ENCODE assay signal across 19 cellular contexts in genomic region chr2:113907297-113907696, GRCh38. TPM values are rescaled to one million over a fixed set of nuclear protein-coding genes. Genes with fewer than 3 reads are reported as not detected.
A peak's percentile ranks its signal among the peaks of the same experiment; 100 is the strongest.
DNase-seq lines count a peak whose midpoint lies in the region; ATAC-seq, FAIRE-seq and TF ChIP-seq lines count a peak whose summit lies in the region.
"Had no signal": no experiment of that assay in that cellular context is flagged by ENCODE, and none has a peak within 500 bp of the region (broad histone marks: within the 10 kb centered on the region; RNA-seq: fewer than 3 reads in every experiment).

No MANE protein-coding gene starts in this region.

- H3K27ac ChIP-seq in CD8-positive, alpha-beta T cell (ENCODE audit: low read depth, low read length): no peak overlapping the region
- no peak overlapping the region for H3K27ac ChIP-seq in K562 (ENCODE audit: extremely low read depth, low read depth, low read length)
- H3K27ac ChIP-seq: C4-2B, PC-9 had no signal

- TF ChIP-seq RAD21 in K562 (CRISPR knock-in tag; conservative IDR thresholded peaks at IDR 0.05 in 1 of 2, IDR thresholded peaks at IDR 0.05 in 1 of 2): no peak

- H3K4me3 ChIP-seq in CD8-positive, alpha-beta T cell (ENCODE audit: low read depth, low read length): no peak overlapping the region
- H3K4me3 ChIP-seq in K562: no peak overlapping the region
- H3K4me3 ChIP-seq: PC-9 had no signal

- peaks cover 100% of the 10 kb centered on the region for H3K79me2 ChIP-seq in K562 (ENCODE audit: control insufficient read depth, insufficient read depth, low read length)

- intact Hi-C loops in activated CD4-positive, alpha-beta memory T cell treated with anti-CD3 and anti-CD28 coated beads for 36 hours (cut with micrococcal nuclease): no loop called here
- intact Hi-C loops in CD8-positive, alpha-beta T cell (cut with DNase I, micrococcal nuclease): no loop called here
- intact Hi-C loops in K562 (cut with micrococcal nuclease): no loop called here

- no TSS peak for BruUV-seq in K562 (replicated peaks; lab: Mats Ljungman, UMichigan)

- H3K27me3 ChIP-seq in CD8-positive, alpha-beta T cell (ENCODE audit: insufficient read depth, low read length): no peaks in the 10 kb centered on the region
- no peaks in the 10 kb centered on the region for H3K27me3 ChIP-seq in K562 (ENCODE audit: control insufficient read depth in 2 of 2, insufficient read depth in 2 of 2, low read length in 2 of 2)

- H3K9me3 ChIP-seq in CD8-positive, alpha-beta T cell (ENCODE audit: low read length): no peaks in the 10 kb centered on the region
- H3K9me3 ChIP-seq in K562 (replicated peaks; ENCODE audit: control insufficient read depth, insufficient read depth, low read depth, low read length): no peaks in the 10 kb centered on the region

- no peak for TF ChIP-seq CTCF in CD8-positive, alpha-beta T cell (IDR thresholded peaks at IDR 0.05)
- TF ChIP-seq CTCF in K562 (IDR thresholded peaks at IDR 0.05 in 2 of 3, conservative IDR thresholded peaks at IDR 0.05 in 1 of 3; ENCODE audit: insufficient read depth in 2 of 3, low read depth in 1 of 3, low read length in 3 of 3): no peak

- H3K36me3 ChIP-seq in CD8-positive, alpha-beta T cell (ENCODE audit: insufficient read depth, low read length): no peaks in the 10 kb centered on the region
- peaks cover 16% of the 10 kb centered on the region; the same call in 2 of the 3 replicates for H3K36me3 ChIP-seq in K562 (ENCODE audit: control insufficient read depth, insufficient read depth, low read length)

- CTCF ChIA-PET in activated CD4-positive, alpha-beta memory T cell treated with anti-CD3 and anti-CD28 coated beads for 36 hours (lab: Charles Lee): interaction anchor here (0.7 to 1.2 kb wide), 3 partner anchors 13 to 29 kb away, joined by 3 to 4 read pairs (median 3); no protein-coding TSS in a partner anchor
- CTCF ChIA-PET in activated CD4-positive, alpha-beta memory T cell treated with anti-CD3 and anti-CD28 coated beads, Interleukin-2, amount 10 ng/mL, durations not matched to agents 7 days and 5 days (lab: Charles Lee): interaction anchor here (0.9 kb wide), 1 partner anchor 52 kb away, joined by 4 read pairs; no protein-coding TSS in a partner anchor
- CTCF ChIA-PET in CD8-positive, alpha-beta T cell (lab: Charles Lee): interaction anchor here (1.2 kb wide), 1 partner anchor 11 kb away, joined by 4 read pairs; no protein-coding TSS in a partner anchor
- CTCF ChIA-PET in K562 (lab: Yijun Ruan, JAX; ENCODE audit: low intra/inter-chr PET ratio): no interaction called here

- H3K9me1 ChIP-seq in K562 (ENCODE audit: control insufficient read depth, insufficient read depth, low read length): no peaks in the 10 kb centered on the region

- H3K27ac Mint-ChIP-seq in activated CD4-positive, alpha-beta memory T cell treated with anti-CD3 and anti-CD28 coated beads for 36 hours: peak overlapping the region; percentile 74
- no peak overlapping the region for H3K27ac Mint-ChIP-seq in activated CD4-positive, alpha-beta memory T cell treated with anti-CD3 and anti-CD28 coated beads, Interleukin-2, amount 10 ng/mL, durations not matched to agents 7 days and 5 days
- H3K27ac Mint-ChIP-seq in CD8-positive, alpha-beta T cell: peak overlapping the region; percentile 79
- H3K27ac Mint-ChIP-seq in memory B cell: peak overlapping the region; percentile 62

- peaks cover 10% of the 10 kb centered on the region; the same call in 1 of the 2 replicates for H4K20me1 ChIP-seq in K562 (replicated peaks; ENCODE audit: control insufficient read depth, insufficient read depth, low read length)

- no peak for DNase-seq in activated CD4-positive, alpha-beta memory T cell treated with anti-CD3 and anti-CD28 coated beads for 36 hours
- DNase-seq in activated CD4-positive, alpha-beta memory T cell treated with anti-CD3 and anti-CD28 coated beads, Interleukin-2, amount 10 ng/mL, durations not matched to agents 7 days and 5 days: no peak
- no peak for DNase-seq in CD8-positive, alpha-beta T cell
- DNase-seq in K562 (ENCODE audit: extremely low read depth in 1 of 4, low spot score in 3 of 4): no peak
- DNase-seq in memory B cell (ENCODE audit: low spot score in 2 of 2): no peak
- no peak for DNase-seq in mucosa of gallbladder (ENCODE audit: low spot score)
- no peak for DNase-seq in NCI-H2081 (lab: John Stamatoyannopoulos, UW)
- DNase-seq in NCI-H524 treated with DMSO at 0.1 percent for 48 hours (lab: John Stamatoyannopoulos, UW): no peak
- DNase-seq: 8988T, DMS 273 treated with DMSO at 0.1 percent for 48 hours, H7, Karpas-422, MM.1S, NCI-H1105, NCI-H187, NCI-H446 treated with DMSO at 0.1 percent for 48 hours, NCI-H774, PC-9 had no signal

- WGBS in K562 (ENCODE audit: insufficient coverage, low coverage, missing lambda C conversion rate): 73% methylated on average over 2 of the region's 2 CpGs

- in situ Hi-C loops in K562 (cut with MboI): no loop called here

- peaks cover 85% of the 10 kb centered on the region for H3K4me1 Mint-ChIP-seq in activated CD4-positive, alpha-beta memory T cell treated with anti-CD3 and anti-CD28 coated beads for 36 hours (ENCODE audit: low read depth)
- peaks cover 78% of the 10 kb centered on the region for H3K4me1 Mint-ChIP-seq in activated CD4-positive, alpha-beta memory T cell treated with anti-CD3 and anti-CD28 coated beads, Interleukin-2, amount 10 ng/mL, durations not matched to agents 7 days and 5 days
- H3K4me1 Mint-ChIP-seq in CD8-positive, alpha-beta T cell (ENCODE audit: low read depth): peaks cover 86% of the 10 kb centered on the region
- H3K4me1 Mint-ChIP-seq in memory B cell: peaks cover 58% of the 10 kb centered on the region

- TF ChIP-seq POLR2A in K562 (conservative IDR thresholded peaks at IDR 0.05): no peak

- POLR2A ChIA-PET in activated CD4-positive, alpha-beta memory T cell treated with anti-CD3 and anti-CD28 coated beads for 36 hours (lab: Charles Lee): interaction anchor here (2.4 kb wide), 1 partner anchor 14 kb away, joined by 7 read pairs; no protein-coding TSS in a partner anchor
- POLR2A ChIA-PET in activated CD4-positive, alpha-beta memory T cell treated with anti-CD3 and anti-CD28 coated beads, Interleukin-2, amount 10 ng/mL, durations not matched to agents 7 days and 5 days (lab: Charles Lee): interaction anchor here (0.8 to 1.8 kb wide), 4 partner anchors 10 to 46 kb away, joined by 3 to 10 read pairs (median 4); partner anchors contain the start of gene ACTR3
- POLR2A ChIA-PET in CD8-positive, alpha-beta T cell (lab: Charles Lee): no interaction called here
- POLR2A ChIA-PET in K562 (lab: Yijun Ruan, JAX): interaction anchor here (0.6 to 3.5 kb wide), 8 partner anchors 8 to 150 kb away, joined by 3 to 39 read pairs (median 4); partner anchors contain the start of genes ACTR3 and SLC35F5

- H2AFZ ChIP-seq in K562 (ENCODE audit: low read depth, low read length): no peak overlapping the region
- H2AFZ ChIP-seq: PC-9 had no signal

- no peak for TF ChIP-seq EP300 in K562 (IDR thresholded peaks at IDR 0.05; ENCODE audit: low read length)

- H3K4me1 ChIP-seq in CD8-positive, alpha-beta T cell (ENCODE audit: insufficient read depth, low read length): peaks cover 60% of the 10 kb centered on the region
- H3K4me1 ChIP-seq in K562 (replicated peaks in 1 of 2; ENCODE audit: control insufficient read depth in 2 of 2, insufficient read depth in 2 of 2, low read length in 2 of 2): peaks cover 14 to 15% of the 10 kb centered on the region in 2 experiments; a peak in 4 of 5 replicates

- H3K4me3 Mint-ChIP-seq in activated CD4-positive, alpha-beta memory T cell treated with anti-CD3 and anti-CD28 coated beads for 36 hours: no peak overlapping the region
- no peak overlapping the region for H3K4me3 Mint-ChIP-seq in activated CD4-positive, alpha-beta memory T cell treated with anti-CD3 and anti-CD28 coated beads, Interleukin-2, amount 10 ng/mL, durations not matched to agents 7 days and 5 days
- H3K4me3 Mint-ChIP-seq in CD8-positive, alpha-beta T cell: peak overlapping the region; percentile 43
- H3K4me3 Mint-ChIP-seq in memory B cell: peak overlapping the region; percentile 12

- H3K4me2 ChIP-seq in K562 (ENCODE audit: insufficient read depth, low read length): no peak overlapping the region
- H3K4me2 ChIP-seq: PC-9 had no signal

- no peaks in the 10 kb centered on the region for H3K27me3 Mint-ChIP-seq in activated CD4-positive, alpha-beta memory T cell treated with anti-CD3 and anti-CD28 coated beads for 36 hours
- no peaks in the 10 kb centered on the region for H3K27me3 Mint-ChIP-seq in activated CD4-positive, alpha-beta memory T cell treated with anti-CD3 and anti-CD28 coated beads, Interleukin-2, amount 10 ng/mL, durations not matched to agents 7 days and 5 days
- no peaks in the 10 kb centered on the region for H3K27me3 Mint-ChIP-seq in CD8-positive, alpha-beta T cell (ENCODE audit: low read depth)
- H3K27me3 Mint-ChIP-seq in memory B cell: no peaks in the 10 kb centered on the region

- ATAC-seq in CD8-positive, alpha-beta T cell: no peak
- ATAC-seq in K562 (peak; percentile 11), memory B cell (ENCODE audit: low read depth) (no peak)

- H3K9ac ChIP-seq in K562 (ENCODE audit: insufficient read depth in 1 of 2, low read depth in 2 of 2, low read length in 2 of 2): no peak overlapping the region; a peak in 1 of 4 replicates

- FAIRE-seq in K562 (lab: Jason Lieb, UNC): no peak

- peaks cover 2% of the 10 kb centered on the region for H3K9me3 Mint-ChIP-seq in activated CD4-positive, alpha-beta memory T cell treated with anti-CD3 and anti-CD28 coated beads for 36 hours
- peaks cover 2% of the 10 kb centered on the region for H3K9me3 Mint-ChIP-seq in activated CD4-positive, alpha-beta memory T cell treated with anti-CD3 and anti-CD28 coated beads, Interleukin-2, amount 10 ng/mL, durations not matched to agents 7 days and 5 days
- no peaks in the 10 kb centered on the region for H3K9me3 Mint-ChIP-seq in CD8-positive, alpha-beta T cell
- peaks cover 3% of the 10 kb centered on the region for H3K9me3 Mint-ChIP-seq in memory B cell

- peaks cover 26% of the 10 kb centered on the region for H3K36me3 Mint-ChIP-seq in activated CD4-positive, alpha-beta memory T cell treated with anti-CD3 and anti-CD28 coated beads for 36 hours
- H3K36me3 Mint-ChIP-seq in activated CD4-positive, alpha-beta memory T cell treated with anti-CD3 and anti-CD28 coated beads, Interleukin-2, amount 10 ng/mL, durations not matched to agents 7 days and 5 days (ENCODE audit: low read depth): peaks cover 69% of the 10 kb centered on the region
- H3K36me3 Mint-ChIP-seq in CD8-positive, alpha-beta T cell: peaks cover 32% of the 10 kb centered on the region
- peaks cover 19% of the 10 kb centered on the region for H3K36me3 Mint-ChIP-seq in memory B cell

RNA-seq across cellular contexts. Expression of gene ACTR3, which starts 17.4 kb away (rescaled TPM):
- 100 to 1,000 TPM; 653 to 668 TPM for total RNA-seq in activated CD4-positive, alpha-beta memory T cell treated with anti-CD3 and anti-CD28 coated beads for 36 hours
- total RNA-seq in activated CD4-positive, alpha-beta memory T cell treated with anti-CD3 and anti-CD28 coated beads, Interleukin-2, amount 10 ng/mL, durations not matched to agents 7 days and 5 days: 100 to 1,000 TPM; 580 to 592 TPM
- 100 to 1,000 TPM; 121 to 122 TPM for total RNA-seq in CD8-positive, alpha-beta T cell
- total RNA-seq in K562 (2011; cell fraction: chromatin; rRNA removed; ENCODE audit: low replicate concordance): 59.8 and 145 TPM in 2 replicates
- total RNA-seq in K562 (2011; cell fraction: nucleolus; rRNA removed): 44.6 and 49.2 TPM in 2 replicates
- total RNA-seq in K562 (2011; cell fraction: nucleoplasm; rRNA removed): 65.8 and 108 TPM in 2 replicates
- 142 and 192 TPM in 2 replicates for total RNA-seq in K562 (2014; rRNA removed)
- 273 and 317 TPM in 2 replicates for total RNA-seq in K562 (2014; rRNA removed; fragmentation: Illumina TruSeq; extraction: Trizol)
- total RNA-seq in K562 (2015; rRNA removed; fragmentation: Illumina TruSeq; extraction: Trizol): 263 and 277 TPM in 2 replicates
- 307 and 310 TPM in 2 replicates for total RNA-seq in K562 (2021)
- 246 and 354 TPM in 2 replicates for polyA plus RNA-seq in K562 (2011; rRNA removed)
- polyA plus RNA-seq in K562 (2011; cell fraction: cytosol; rRNA removed): 68.8 and 143 TPM in 2 replicates
- 48.3 and 83.7 TPM in 2 replicates for polyA plus RNA-seq in K562 (2011; cell fraction: nucleus; rRNA removed)
- polyA plus RNA-seq in K562 (2012): 219 and 220 TPM in 2 replicates
- polyA plus RNA-seq in K562 (2014; fragmentation: Illumina TruSeq; extraction: Trizol): 236 and 249 TPM in 2 replicates
- 10 to 100 TPM; 49.0 to 65.1 TPM for polyA plus RNA-seq in K562 (2014; fragmentation: Nextera tagmentation; extraction: Ambion mirVana)
- polyA plus RNA-seq in K562 (2014; rRNA removed): 205 and 213 TPM in 2 replicates
- 455 and 468 TPM in 2 replicates for polyA minus RNA-seq in K562 (2011; rRNA and poly(A)+ RNA removed)
- polyA minus RNA-seq in K562 (2011; cell fraction: cytosol; rRNA and poly(A)+ RNA removed): 213 and 229 TPM in 2 replicates
- polyA minus RNA-seq in K562 (2011; cell fraction: nucleus; rRNA and poly(A)+ RNA removed): 50.5 and 86.9 TPM in 2 replicates
- 184 TPM for total RNA-seq in mucosa of gallbladder

Comparison
In these comparisons a context has a peak if more than half of its experiments do, and no peak if none do; other contexts are left out.
1. H3K4me3 Mint-ChIP-seq: peak in CD8-positive, alpha-beta T cell (single experiment) and memory B cell (single experiment); none in activated CD4-positive, alpha-beta memory T cell treated with anti-CD3 and anti-CD28 coated beads for 36 hours (single experiment) and activated CD4-positive, alpha-beta memory T cell treated with anti-CD3 and anti-CD28 coated beads, Interleukin-2, amount 10 ng/mL, durations not matched to agents 7 days and 5 days (single experiment).